1 cellular context compared by ENCODE assay signal in the genomic region with DNA sequence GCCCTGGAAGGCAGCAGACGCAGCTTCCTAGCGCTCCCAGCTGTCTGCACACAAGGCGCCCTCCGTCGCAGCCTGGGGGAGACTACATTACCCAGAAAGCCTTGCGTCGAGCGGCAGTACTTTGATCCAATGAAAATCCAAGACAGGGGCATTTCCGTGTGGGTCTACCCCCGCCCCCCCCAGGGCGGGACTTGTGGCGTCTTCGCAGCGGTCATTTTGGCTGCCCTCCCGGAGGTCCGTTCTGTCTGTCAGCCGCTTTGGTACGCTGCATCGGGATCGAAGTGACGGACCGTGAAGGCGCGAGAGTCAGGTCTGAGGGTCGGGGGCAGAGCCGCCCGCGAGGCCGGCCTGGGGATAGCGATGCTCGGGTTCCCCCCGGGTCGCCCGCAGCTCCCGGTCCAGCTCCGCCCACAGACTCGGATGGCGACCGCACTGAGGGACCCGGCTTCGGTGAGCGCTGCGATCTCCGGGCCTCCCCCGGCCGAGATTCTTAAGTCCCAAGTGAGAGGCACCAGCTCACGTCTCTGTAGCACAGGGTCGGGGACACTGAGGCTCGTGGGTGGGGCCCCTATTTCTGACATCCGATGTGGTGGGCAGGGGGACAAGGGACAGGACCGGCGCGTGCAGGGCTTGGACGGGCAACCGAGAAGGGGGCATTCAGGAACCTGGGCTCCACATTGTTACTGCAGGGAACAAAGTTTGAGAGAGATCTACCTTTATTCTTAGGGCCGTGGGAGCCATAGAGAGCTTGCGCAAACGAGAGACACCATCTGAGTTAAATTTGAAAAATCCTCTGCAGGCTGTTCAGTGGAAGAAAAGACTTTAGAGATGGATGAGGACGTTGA.
TF ChIP-seq lines count a peak whose summit lies in the region.

Gene ZNF211 (plus strand): TSS at position 182 of the 845 bp plus-strand sequence. CDS start 179 bp downstream, at position 361.

TF ChIP-seq in K562, 482 proteins besides CTCF, POLR2A, EP300 and RAD21 (continued from another document and continues in another):
- TF ChIP-seq, protein P1, sequence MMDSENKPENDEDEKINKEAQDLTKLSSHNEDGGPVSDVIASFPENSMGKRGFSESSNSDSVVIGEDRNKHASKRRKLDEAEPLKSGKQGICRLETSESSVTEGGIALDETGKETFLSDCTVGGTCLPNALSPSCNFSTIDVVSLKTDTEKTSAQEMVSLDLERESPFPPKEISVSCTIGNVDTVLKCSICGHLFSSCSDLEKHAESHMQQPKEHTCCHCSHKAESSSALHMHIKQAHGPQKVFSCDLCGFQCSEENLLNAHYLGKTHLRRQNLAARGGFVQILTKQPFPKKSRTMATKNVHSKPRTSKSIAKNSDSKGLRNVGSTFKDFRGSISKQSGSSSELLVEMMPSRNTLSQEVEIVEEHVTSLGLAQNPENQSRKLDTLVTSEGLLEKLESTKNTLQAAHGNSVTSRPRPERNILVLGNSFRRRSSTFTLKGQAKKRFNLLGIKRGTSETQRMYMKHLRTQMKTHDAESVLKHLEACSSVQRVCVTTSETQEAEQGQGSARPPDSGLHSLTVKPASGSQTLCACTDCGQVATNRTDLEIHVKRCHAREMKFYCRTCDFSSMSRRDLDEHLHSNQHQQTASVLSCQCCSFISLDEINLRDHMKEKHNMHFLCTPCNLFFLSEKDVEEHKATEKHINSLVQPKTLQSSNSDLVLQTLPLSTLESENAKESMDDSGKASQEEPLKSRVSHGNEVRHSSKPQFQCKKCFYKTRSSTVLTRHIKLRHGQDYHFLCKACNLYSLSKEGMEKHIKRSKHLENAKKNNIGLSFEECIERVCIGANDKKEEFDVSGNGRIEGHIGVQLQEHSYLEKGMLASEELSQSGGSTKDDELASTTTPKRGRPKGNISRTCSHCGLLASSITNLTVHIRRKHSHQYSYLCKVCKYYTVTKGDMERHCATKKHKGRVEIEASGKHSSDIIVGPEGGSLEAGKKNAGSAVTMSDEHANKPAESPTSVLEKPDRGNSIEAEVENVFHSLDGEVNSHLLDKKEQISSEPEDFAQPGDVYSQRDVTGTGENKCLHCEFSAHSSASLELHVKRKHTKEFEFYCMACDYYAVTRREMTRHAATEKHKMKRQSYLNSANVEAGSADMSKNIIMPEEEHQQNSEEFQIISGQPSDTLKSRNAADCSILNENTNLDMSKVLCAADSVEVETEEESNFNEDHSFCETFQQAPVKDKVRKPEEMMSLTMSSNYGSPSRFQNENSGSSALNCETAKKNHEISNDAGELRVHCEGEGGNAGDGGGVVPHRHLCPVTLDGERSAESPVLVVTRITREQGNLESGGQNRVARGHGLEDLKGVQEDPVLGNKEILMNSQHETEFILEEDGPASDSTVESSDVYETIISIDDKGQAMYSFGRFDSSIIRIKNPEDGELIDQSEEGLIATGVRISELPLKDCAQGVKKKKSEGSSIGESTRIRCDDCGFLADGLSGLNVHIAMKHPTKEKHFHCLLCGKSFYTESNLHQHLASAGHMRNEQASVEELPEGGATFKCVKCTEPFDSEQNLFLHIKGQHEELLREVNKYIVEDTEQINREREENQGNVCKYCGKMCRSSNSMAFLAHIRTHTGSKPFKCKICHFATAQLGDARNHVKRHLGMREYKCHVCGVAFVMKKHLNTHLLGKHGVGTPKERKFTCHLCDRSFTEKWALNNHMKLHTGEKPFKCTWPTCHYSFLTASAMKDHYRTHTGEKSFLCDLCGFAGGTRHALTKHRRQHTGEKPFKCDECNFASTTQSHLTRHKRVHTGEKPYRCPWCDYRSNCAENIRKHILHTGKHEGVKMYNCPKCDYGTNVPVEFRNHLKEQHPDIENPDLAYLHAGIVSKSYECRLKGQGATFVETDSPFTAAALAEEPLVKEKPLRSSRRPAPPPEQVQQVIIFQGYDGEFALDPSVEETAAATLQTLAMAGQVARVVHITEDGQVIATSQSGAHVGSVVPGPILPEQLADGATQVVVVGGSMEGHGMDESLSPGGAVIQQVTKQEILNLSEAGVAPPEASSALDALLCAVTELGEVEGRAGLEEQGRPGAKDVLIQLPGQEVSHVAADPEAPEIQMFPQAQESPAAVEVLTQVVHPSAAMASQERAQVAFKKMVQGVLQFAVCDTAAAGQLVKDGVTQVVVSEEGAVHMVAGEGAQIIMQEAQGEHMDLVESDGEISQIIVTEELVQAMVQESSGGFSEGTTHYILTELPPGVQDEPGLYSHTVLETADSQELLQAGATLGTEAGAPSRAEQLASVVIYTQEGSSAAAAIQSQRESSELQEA (IDR thresholded peaks at IDR 0.05; ENCODE audit: low read depth): no peak
- TF ChIP-seq TFAM (CRISPR knock-in tag; conservative IDR thresholded peaks at IDR 0.05) (no peak), ZNF232 (CRISPR knock-in tag; IDR thresholded peaks at IDR 0.05) (no peak), ZNF655 (CRISPR knock-in tag; IDR thresholded peaks at IDR 0.05) (no peak), FIP1L1 (IDR thresholded peaks at IDR 0.05; ENCODE audit: low read depth, low read length, poor library complexity, severe bottlenecking) (no peak), CXXC5 (CRISPR knock-in tag; IDR thresholded peaks at IDR 0.05) (peak; percentile 84), STAT5B (CRISPR knock-in tag; IDR thresholded peaks at IDR 0.05) (no peak), E2F6 (IDR thresholded peaks at IDR 0.05; ENCODE audit: borderline replicate concordance in 1 of 2, extremely low read depth in 1 of 2, insufficient read depth in 1 of 2, insufficient read length in 1 of 2, low read depth in 1 of 2, low read length in 1 of 2, poor library complexity in 1 of 2, severe bottlenecking in 1 of 2) (peak in 1 of 2 experiments; percentile 13), FOXA1 (IDR thresholded peaks at IDR 0.05; ENCODE audit: borderline replicate concordance) (no peak), ZNF253 (CRISPR knock-in tag; conservative IDR thresholded peaks at IDR 0.05) (no peak), CHCHD3 (CRISPR knock-in tag; IDR thresholded peaks at IDR 0.05) (no peak), ZNF561 (CRISPR knock-in tag; conservative IDR thresholded peaks at IDR 0.05) (no peak), POU5F1 (IDR thresholded peaks at IDR 0.05; ENCODE audit: borderline replicate concordance, low read depth, low read length, partially characterized antibody) (no peak), ATF7 (IDR thresholded peaks at IDR 0.05) (peak; percentile 59; the same call in 1 of the 2 replicates), TFAP4 (CRISPR knock-in tag; IDR thresholded peaks at IDR 0.05; ENCODE audit: borderline replicate concordance) (peak; percentile 88), ZNF780A (CRISPR knock-in tag; IDR thresholded peaks at IDR 0.05) (no peak), CEBPG (CRISPR knock-in tag; IDR thresholded peaks at IDR 0.05) (no peak), CEBPG (tag; conservative IDR thresholded peaks at IDR 0.05 in 1 of 2, IDR thresholded peaks at IDR 0.05 in 1 of 2) (peak in 1 of 2 experiments; percentile 17; a peak in 1 of 4 replicates), RBM25 (IDR thresholded peaks at IDR 0.05; ENCODE audit: low read depth, low read length, severe bottlenecking) (peak; percentile 62), ASH1L (IDR thresholded peaks at IDR 0.05; ENCODE audit: borderline replicate concordance, low read depth, partially characterized antibody) (peak; percentile 68), NBN (IDR thresholded peaks at IDR 0.05; ENCODE audit: low read depth) (no peak), PCBP2 (IDR thresholded peaks at IDR 0.05; ENCODE audit: low read depth, low read length, poor library complexity, severe bottlenecking) (no peak), SUPT5H (IDR thresholded peaks at IDR 0.05) (peak; percentile 71), ZNF79 (CRISPR knock-in tag; IDR thresholded peaks at IDR 0.05; ENCODE audit: low read depth) (no peak), FOXA3 (CRISPR knock-in tag; conservative IDR thresholded peaks at IDR 0.05 in 1 of 2, IDR thresholded peaks at IDR 0.05 in 1 of 2) (0 out of 4 replicates have a peak, but pooled peaks of 1 of the 2 experiments have one; percentile 31), ETS1 (conservative IDR thresholded peaks at IDR 0.05; ENCODE audit: control insufficient read depth, low read depth, low read length) (peak; percentile 86), KDM4B (IDR thresholded peaks at IDR 0.05; ENCODE audit: borderline replicate concordance in 2 of 2, low read depth in 1 of 2) (peak in 1 of 2 experiments; percentile 81; a peak in 1 of 4 replicates)
- TF ChIP-seq, protein P2, sequence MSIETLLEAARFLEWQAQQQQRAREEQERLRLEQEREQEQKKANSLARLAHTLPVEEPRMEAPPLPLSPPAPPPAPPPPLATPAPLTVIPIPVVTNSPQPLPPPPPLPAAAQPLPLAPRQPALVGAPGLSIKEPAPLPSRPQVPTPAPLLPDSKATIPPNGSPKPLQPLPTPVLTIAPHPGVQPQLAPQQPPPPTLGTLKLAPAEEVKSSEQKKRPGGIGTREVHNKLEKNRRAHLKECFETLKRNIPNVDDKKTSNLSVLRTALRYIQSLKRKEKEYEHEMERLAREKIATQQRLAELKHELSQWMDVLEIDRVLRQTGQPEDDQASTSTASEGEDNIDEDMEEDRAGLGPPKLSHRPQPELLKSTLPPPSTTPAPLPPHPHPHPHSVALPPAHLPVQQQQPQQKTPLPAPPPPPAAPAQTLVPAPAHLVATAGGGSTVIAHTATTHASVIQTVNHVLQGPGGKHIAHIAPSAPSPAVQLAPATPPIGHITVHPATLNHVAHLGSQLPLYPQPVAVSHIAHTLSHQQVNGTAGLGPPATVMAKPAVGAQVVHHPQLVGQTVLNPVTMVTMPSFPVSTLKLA (conservative IDR thresholded peaks at IDR 0.05): peak in 1 of 2 experiments; percentile 38; a peak in 1 of 4 replicates
- TF ChIP-seq, protein P3, sequence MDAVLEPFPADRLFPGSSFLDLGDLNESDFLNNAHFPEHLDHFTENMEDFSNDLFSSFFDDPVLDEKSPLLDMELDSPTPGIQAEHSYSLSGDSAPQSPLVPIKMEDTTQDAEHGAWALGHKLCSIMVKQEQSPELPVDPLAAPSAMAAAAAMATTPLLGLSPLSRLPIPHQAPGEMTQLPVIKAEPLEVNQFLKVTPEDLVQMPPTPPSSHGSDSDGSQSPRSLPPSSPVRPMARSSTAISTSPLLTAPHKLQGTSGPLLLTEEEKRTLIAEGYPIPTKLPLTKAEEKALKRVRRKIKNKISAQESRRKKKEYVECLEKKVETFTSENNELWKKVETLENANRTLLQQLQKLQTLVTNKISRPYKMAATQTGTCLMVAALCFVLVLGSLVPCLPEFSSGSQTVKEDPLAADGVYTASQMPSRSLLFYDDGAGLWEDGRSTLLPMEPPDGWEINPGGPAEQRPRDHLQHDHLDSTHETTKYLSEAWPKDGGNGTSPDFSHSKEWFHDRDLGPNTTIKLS (IDR thresholded peaks at IDR 0.05; ENCODE audit: borderline replicate concordance, low read depth): peak; percentile 76; the same call in 1 of the 2 replicates
- TF ChIP-seq, protein P4, sequence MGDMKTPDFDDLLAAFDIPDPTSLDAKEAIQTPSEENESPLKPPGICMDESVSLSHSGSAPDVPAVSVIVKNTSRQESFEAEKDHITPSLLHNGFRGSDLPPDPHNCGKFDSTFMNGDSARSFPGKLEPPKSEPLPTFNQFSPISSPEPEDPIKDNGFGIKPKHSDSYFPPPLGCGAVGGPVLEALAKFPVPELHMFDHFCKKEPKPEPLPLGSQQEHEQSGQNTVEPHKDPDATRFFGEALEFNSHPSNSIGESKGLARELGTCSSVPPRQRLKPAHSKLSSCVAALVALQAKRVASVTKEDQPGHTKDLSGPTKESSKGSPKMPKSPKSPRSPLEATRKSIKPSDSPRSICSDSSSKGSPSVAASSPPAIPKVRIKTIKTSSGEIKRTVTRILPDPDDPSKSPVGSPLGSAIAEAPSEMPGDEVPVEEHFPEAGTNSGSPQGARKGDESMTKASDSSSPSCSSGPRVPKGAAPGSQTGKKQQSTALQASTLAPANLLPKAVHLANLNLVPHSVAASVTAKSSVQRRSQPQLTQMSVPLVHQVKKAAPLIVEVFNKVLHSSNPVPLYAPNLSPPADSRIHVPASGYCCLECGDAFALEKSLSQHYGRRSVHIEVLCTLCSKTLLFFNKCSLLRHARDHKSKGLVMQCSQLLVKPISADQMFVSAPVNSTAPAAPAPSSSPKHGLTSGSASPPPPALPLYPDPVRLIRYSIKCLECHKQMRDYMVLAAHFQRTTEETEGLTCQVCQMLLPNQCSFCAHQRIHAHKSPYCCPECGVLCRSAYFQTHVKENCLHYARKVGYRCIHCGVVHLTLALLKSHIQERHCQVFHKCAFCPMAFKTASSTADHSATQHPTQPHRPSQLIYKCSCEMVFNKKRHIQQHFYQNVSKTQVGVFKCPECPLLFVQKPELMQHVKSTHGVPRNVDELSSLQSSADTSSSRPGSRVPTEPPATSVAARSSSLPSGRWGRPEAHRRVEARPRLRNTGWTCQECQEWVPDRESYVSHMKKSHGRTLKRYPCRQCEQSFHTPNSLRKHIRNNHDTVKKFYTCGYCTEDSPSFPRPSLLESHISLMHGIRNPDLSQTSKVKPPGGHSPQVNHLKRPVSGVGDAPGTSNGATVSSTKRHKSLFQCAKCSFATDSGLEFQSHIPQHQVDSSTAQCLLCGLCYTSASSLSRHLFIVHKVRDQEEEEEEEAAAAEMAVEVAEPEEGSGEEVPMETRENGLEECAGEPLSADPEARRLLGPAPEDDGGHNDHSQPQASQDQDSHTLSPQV (IDR thresholded peaks at IDR 0.05): no peak
